Comparison of ENCODE assay signal across 8 cellular contexts in genomic region chr20:45450097-45450818, GRCh38. TPM values are rescaled to one million over a fixed set of nuclear protein-coding genes. Genes with fewer than 3 reads are reported as not detected.
DNase-seq lines count a peak whose midpoint lies in the region; ATAC-seq, FAIRE-seq and TF ChIP-seq lines count a peak whose summit lies in the region.

No MANE protein-coding gene starts in this region.

- H3K36me3 Mint-ChIP-seq in activated B cell treated with CpG ODN at 0.5 μM for 24 hours (ENCODE audit: low read depth), result no peaks in the 10 kb centered on the region
- no peaks in the 10 kb centered on the region for H3K36me3 Mint-ChIP-seq in stimulated activated memory B cell treated with anti-CD40 and anti-IgM and Interleukin-4, amounts not matched to agents 10 μg/mL and 1 μg/mL and 100 μg/mL, for 72 hours

- no peak overlapping the region for H3K27ac ChIP-seq in 22Rv1

- H3K4me1 Mint-ChIP-seq in activated B cell treated with CpG ODN at 0.5 μM for 24 hours, result peaks cover 19% of the 10 kb centered on the region
- peaks cover 20% of the 10 kb centered on the region for H3K4me1 Mint-ChIP-seq in stimulated activated memory B cell treated with anti-CD40 and anti-IgM and Interleukin-4, amounts not matched to agents 10 μg/mL and 1 μg/mL and 100 μg/mL, for 72 hours

- no peak overlapping the region for H3K4me3 Mint-ChIP-seq in activated B cell treated with CpG ODN at 0.5 μM for 24 hours
- no peak overlapping the region for H3K4me3 Mint-ChIP-seq in stimulated activated memory B cell treated with anti-CD40 and anti-IgM and Interleukin-4, amounts not matched to agents 10 μg/mL and 1 μg/mL and 100 μg/mL, for 72 hours

- intact Hi-C loops in activated B cell treated with CpG ODN at 0.5 μM for 24 hours (cut with micrococcal nuclease), result loop anchor here (1.0 kb wide), 1 partner anchor 87 kb away; the partner anchor contains the start of gene SYS1

- DNase-seq in ELR (ENCODE audit: low read depth), result peak; percentile 72
- peak; percentile 21 for DNase-seq in NCI-H1436 treated with DMSO at 0.1 percent for 48 hours (lab: John Stamatoyannopoulos, UW)
- DNase-seq in activated B cell treated with CpG ODN at 0.5 μM for 24 hours, result no peak
- peak; percentile 38 for DNase-seq in hepatic stellate cell (ENCODE audit: low spot score)
- DNase-seq in GM19239 (ENCODE audit: insufficient read length, low spot score), result no peak

- TF ChIP-seq CTCF in 22Rv1 (IDR thresholded peaks at IDR 0.05), result peak; percentile 75
- TF ChIP-seq CTCF in activated B cell treated with CpG ODN at 0.5 μM for 24 hours (IDR thresholded peaks at IDR 0.05), result peak; percentile 56

- CTCF ChIA-PET in activated B cell treated with CpG ODN at 0.5 μM for 24 hours (lab: Charles Lee), result interaction anchor here (0.6 to 2.9 kb wide), 17 partner anchors 10 to 401 kb away, joined by 3 to 20 read pairs (median 3); partner anchors contain the start of gene SYS1

- POLR2A ChIA-PET in activated B cell treated with CpG ODN at 0.5 μM for 24 hours (lab: Charles Lee), result no interaction called here

- no peak overlapping the region for H3K27ac Mint-ChIP-seq in activated B cell treated with CpG ODN at 0.5 μM for 24 hours
- H3K27ac Mint-ChIP-seq in stimulated activated memory B cell treated with anti-CD40 and anti-IgM and Interleukin-4, amounts not matched to agents 10 μg/mL and 1 μg/mL and 100 μg/mL, for 72 hours, result no peak overlapping the region

- peak; percentile 46 for ATAC-seq in activated B cell treated with CpG ODN at 0.5 μM for 24 hours (ENCODE audit: low read depth)
- peak; percentile 63 for ATAC-seq in stimulated activated memory B cell treated with anti-CD40 and anti-IgM and Interleukin-4, amounts not matched to agents 10 μg/mL and 1 μg/mL and 100 μg/mL, for 72 hours
- ATAC-seq in GM21529 (IDR thresholded peaks at IDR 0.05; ENCODE audit: unreplicated experiment), result no peak

- H3K27me3 Mint-ChIP-seq in activated B cell treated with CpG ODN at 0.5 μM for 24 hours, result peaks cover 2% of the 10 kb centered on the region
- peaks cover 7% of the 10 kb centered on the region for H3K27me3 Mint-ChIP-seq in stimulated activated memory B cell treated with anti-CD40 and anti-IgM and Interleukin-4, amounts not matched to agents 10 μg/mL and 1 μg/mL and 100 μg/mL, for 72 hours

- no peak for FAIRE-seq in GM19239 (lab: Jason Lieb, UNC)

- H3K9me3 Mint-ChIP-seq in activated B cell treated with CpG ODN at 0.5 μM for 24 hours, result no peaks in the 10 kb centered on the region
- no peaks in the 10 kb centered on the region for H3K9me3 Mint-ChIP-seq in stimulated activated memory B cell treated with anti-CD40 and anti-IgM and Interleukin-4, amounts not matched to agents 10 μg/mL and 1 μg/mL and 100 μg/mL, for 72 hours

RNA-seq across cellular contexts. Expression of gene WFDC2, which starts 19.3 kb away (rescaled TPM):
- 0.71 TPM in 1 of 2 replicates, not detected in the other for total RNA-seq in activated B cell treated with CpG ODN at 0.5 μM for 24 hours

RNA-seq across cellular contexts. Expression of gene PIGT, which starts 34.3 kb away (rescaled TPM):
- 65.8 and 74.5 TPM in 2 replicates for total RNA-seq in activated B cell treated with CpG ODN at 0.5 μM for 24 hours

RNA-seq across cellular contexts. Expression of gene DBNDD2, which starts 42.2 kb away (rescaled TPM):
- 2.6 and 2.7 TPM in 2 replicates for total RNA-seq in activated B cell treated with CpG ODN at 0.5 μM for 24 hours

Comparison
In these comparisons a context has a peak if more than half of its experiments do, and no peak if none do; other contexts are left out.
1. DNase-seq: peak in ELR (single experiment), NCI-H1436 treated with DMSO at 0.1 percent for 48 hours (single experiment) and hepatic stellate cell (single experiment); none in activated B cell treated with CpG ODN at 0.5 μM for 24 hours (single experiment) and GM19239 (single experiment).